In the genomic region with DNA sequence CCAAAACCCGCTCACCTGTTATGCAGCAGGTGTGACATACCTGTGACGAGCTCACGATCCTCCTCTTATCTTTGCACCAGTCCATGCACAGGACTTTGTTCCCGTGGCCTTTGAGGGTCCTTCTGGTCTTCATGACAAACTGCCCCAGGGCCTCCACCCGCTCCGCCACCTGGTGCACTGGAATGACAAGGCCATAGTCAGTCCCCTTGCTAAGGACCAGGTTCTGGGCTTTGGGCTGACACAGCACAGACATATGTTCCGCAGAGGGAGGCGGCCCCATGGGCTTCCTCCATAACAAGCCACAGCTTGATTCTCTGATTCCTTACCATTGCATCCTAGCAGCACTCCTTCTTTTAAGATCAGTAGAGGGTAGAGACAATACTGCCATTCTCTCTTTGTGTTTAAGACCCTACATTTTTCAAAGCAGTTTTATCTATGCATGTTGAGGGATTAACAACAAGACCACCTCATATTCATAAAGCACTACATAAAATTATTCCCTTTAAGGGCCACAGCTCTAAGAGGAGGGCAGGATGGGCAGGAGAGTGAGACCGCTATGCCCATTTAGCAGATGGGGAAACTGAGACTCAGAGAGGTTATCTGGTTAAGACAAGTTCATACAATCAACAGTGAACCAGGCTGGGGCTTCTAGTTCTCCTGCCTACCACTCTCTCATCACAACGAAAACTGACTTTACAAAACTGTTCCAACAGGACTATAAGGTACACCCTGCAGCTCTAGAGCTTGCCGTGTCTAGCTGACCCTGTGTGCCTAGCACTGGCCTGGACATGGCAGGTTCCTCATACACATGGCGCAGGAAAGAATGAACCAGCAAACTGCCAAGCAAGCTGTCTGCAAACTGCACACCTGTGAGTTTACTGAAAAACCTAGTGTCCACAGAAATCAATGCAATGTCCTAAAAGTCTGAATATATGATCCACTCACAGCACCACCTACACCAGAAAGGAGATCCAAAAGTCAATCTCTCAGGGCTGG, we compare ENCODE assay signal across 19 cellular contexts. TPM values are rescaled to one million over a fixed set of nuclear protein-coding genes. Genes with fewer than 3 reads are reported as not detected.
DNase-seq lines count a peak whose midpoint lies in the region; ATAC-seq and TF ChIP-seq lines count a peak whose summit lies in the region.
"Had no signal": no experiment of that assay in that cellular context is flagged by ENCODE, and none has a peak within 500 bp of the region (broad histone marks: within the 10 kb centered on the region; RNA-seq: fewer than 3 reads in every experiment).

No MANE protein-coding gene starts in this region.

- H3K4me1 ChIP-seq in heart left ventricle = no peaks in the 10 kb centered on the region
- H3K4me1 ChIP-seq: BE2C, HAP-1, Peyer's patch had no signal

- peak; percentile 68 for DNase-seq in DMS53 (lab: John Stamatoyannopoulos, UW)
- DNase-seq in DMS53 treated with DMSO at 0.1 percent for 48 hours (lab: John Stamatoyannopoulos, UW; ENCODE audit: unreplicated experiment) = no peak
- DNase-seq in COLO668 (lab: John Stamatoyannopoulos, UW; ENCODE audit: unreplicated experiment) = peak; percentile 21
- DNase-seq in RWPE1 (ENCODE audit: low spot score) = no peak
- peak; percentile 41 for DNase-seq in islet precursor cell
- DNase-seq in HPDE6-E6E7 (ENCODE audit: extremely low spot score) = no peak
- no peak for DNase-seq in heart left ventricle
- no peak for DNase-seq in NCI-H128 (lab: John Stamatoyannopoulos, UW; ENCODE audit: unreplicated experiment)
- DNase-seq: BE2C; CD8-positive, alpha-beta memory T cell; KBM-7; NCI-H1436; NCI-H2029 treated with DMSO at 0.1 percent for 48 hours; NCI-H2171 treated with DMSO at 0.1 percent for 48 hours; NCI-H524 treated with DMSO at 0.1 percent for 48 hours; SHP77 treated with DMSO at 0.1 percent for 48 hours had no signal

- ATAC-seq in heart left ventricle = no peak

- CTCF ChIA-PET in RWPE1 (lab: Yijun Ruan, JAX) = interaction anchor here (0.6 kb wide), 2 partner anchors 75 to 114 kb away, joined by 3 read pairs; no protein-coding TSS in a partner anchor

- WGBS in heart left ventricle, 4 donors = 95 to 97% (median 96%) methylated on average over 12 of the region's 12 CpGs

- POLR2A ChIA-PET in RWPE1 (lab: Yijun Ruan, JAX; ENCODE audit: low non-redundant PET) = no interaction called here

- no peak for TF ChIP-seq POLR2A in heart left ventricle (IDR thresholded peaks at IDR 0.05)

- H3K36me3 ChIP-seq in heart left ventricle = peaks cover 0 to 37% (median 8%) of the 10 kb centered on the region in 9 donors
- H3K36me3 ChIP-seq: BE2C, HAP-1, Peyer's patch had no signal

- TF ChIP-seq CTCF in RWPE1 (conservative IDR thresholded peaks at IDR 0.05; ENCODE audit: low read depth) (no peak), heart left ventricle (IDR thresholded peaks at IDR 0.05) (no peak)

- no peaks in the 10 kb centered on the region for H3K9me3 ChIP-seq in heart left ventricle
- H3K9me3 ChIP-seq: BE2C, HAP-1, Peyer's patch had no signal

- H3K27ac ChIP-seq in RWPE1 (peak overlapping the region; percentile 5), heart left ventricle (no peak overlapping the region)
- H3K27ac ChIP-seq: 22Rv1, Peyer's patch had no signal

- no peak overlapping the region for H3K4me3 ChIP-seq in heart left ventricle
- H3K4me3 ChIP-seq: HAP-1, Peyer's patch had no signal

- H3K27me3 ChIP-seq in heart left ventricle = no peaks in the 10 kb centered on the region
- H3K27me3 ChIP-seq: BE2C, Peyer's patch had no signal

- intact Hi-C loops in heart left ventricle (cut with DNase I) = no loop called here

RNA-seq across cellular contexts. Expression of a gene that starts 37.0 kb away (rescaled TPM):
- total RNA-seq in heart left ventricle = 10 to 100 TPM in 5 of 9 donors, 1 to 10 TPM in 4; 5.3 to 12.4 (median 10.8) TPM
- 1 to 10 TPM; 4.2 to 6.4 TPM for polyA plus RNA-seq in heart left ventricle

RNA-seq across cellular contexts. Expression of a gene that starts 41.6 kb away (rescaled TPM):
- under 1 TPM in 1 of 9 donors, not detected in 8; 0.20 TPM for total RNA-seq in heart left ventricle
- polyA plus RNA-seq in heart left ventricle = not detected

Comparison
In these comparisons a context has a peak if more than half of its experiments do, and no peak if none do; other contexts are left out.
1. DNase-seq: peak in DMS53 (single experiment), COLO668 (single experiment) and islet precursor cell (single experiment); none in DMS53 treated with DMSO at 0.1 percent for 48 hours (single experiment), RWPE1 (single experiment), HPDE6-E6E7 (single experiment), heart left ventricle (0 of 5) and NCI-H128 (single experiment).